Comparison of ENCODE assay signal across 16 cellular contexts in genomic region chr9:124928116-124928515, GRCh38. TPM values are rescaled to one million over a fixed set of nuclear protein-coding genes. Genes with fewer than 3 reads are reported as not detected.
DNase-seq lines count a peak whose midpoint lies in the region; TF ChIP-seq lines count a peak whose summit lies in the region.
"Had no signal": no experiment of that assay in that cellular context is flagged by ENCODE, and none has a peak within 500 bp of the region (broad histone marks: within the 10 kb centered on the region; RNA-seq: fewer than 3 reads in every experiment).

No MANE protein-coding gene starts in this region.

- no peaks in the 10 kb centered on the region for H3K27me3 ChIP-seq in hepatocyte
- H3K27me3 ChIP-seq: BLaER1 had no signal

- no peaks in the 10 kb centered on the region for H3K4me1 ChIP-seq in hepatocyte (ENCODE audit: insufficient read depth)

- DNase-seq in DMS53 (lab: John Stamatoyannopoulos, UW) (peak; percentile 5), DMS53 treated with DMSO at 0.1 percent for 48 hours (lab: John Stamatoyannopoulos, UW; ENCODE audit: unreplicated experiment) (no peak), RPMI7951 (ENCODE audit: low read depth) (peak; percentile 1), globus pallidus (ENCODE audit: low spot score) (peak; percentile 12), hepatocyte (ENCODE audit: low spot score) (no peak), HuH-7.5 (ENCODE audit: low spot score) (no peak)
- DNase-seq: CD4-positive, CD25-positive, alpha-beta regulatory T cell; CD8-positive, alpha-beta T cell; DMS 273 treated with DMSO at 0.1 percent for 48 hours; DND-41; GOT3; H7; HCEC 1CT had no signal

- WGBS in hepatocyte (ENCODE audit: low lambda C conversion rate, missing lambda C conversion rate): 94% methylated on average over 3 of the region's 3 CpGs

- no peaks in the 10 kb centered on the region for H3K9me3 ChIP-seq in hepatocyte (ENCODE audit: low read depth)
- H3K9me3 ChIP-seq: BLaER1 had no signal

- H3K4me3 ChIP-seq in hepatocyte: no peak overlapping the region
- H3K4me3 ChIP-seq: BLaER1 had no signal

- no peak for TF ChIP-seq CTCF in hepatocyte (IDR thresholded peaks at IDR 0.05; ENCODE audit: poor library complexity)

- H4K20me1 ChIP-seq in hepatocyte (ENCODE audit: insufficient read depth, poor library complexity, severe bottlenecking): no peaks in the 10 kb centered on the region
- H4K20me1 ChIP-seq: BLaER1 had no signal

- no peaks in the 10 kb centered on the region for H3K36me3 ChIP-seq in hepatocyte (replicated peaks; ENCODE audit: insufficient read depth, low read depth)

- H3K27ac ChIP-seq in hepatocyte: no peak overlapping the region
- H3K27ac ChIP-seq: 22Rv1, BLaER1, C4-2B had no signal

- H3K4me2 ChIP-seq in hepatocyte: no peak overlapping the region
- H3K4me2 ChIP-seq: BLaER1 had no signal

- H2AFZ ChIP-seq in hepatocyte: no peak overlapping the region

- H3K79me2 ChIP-seq in hepatocyte: no peaks in the 10 kb centered on the region

- no peaks in the 10 kb centered on the region for H3K9me2 ChIP-seq in hepatocyte (replicated peaks; ENCODE audit: insufficient read depth)

RNA-seq across cellular contexts. Expression of gene GOLGA1, which starts 12.8 kb away (rescaled TPM):
- 6.2 and 9.3 TPM in 2 replicates for total RNA-seq in RPMI7951 (2014; rRNA removed; shearing (Covaris generic))
- total RNA-seq in hepatocyte: 12.9 and 15.2 TPM in 2 replicates
- 10.1 and 13.8 TPM in 2 replicates for polyA plus RNA-seq in hepatocyte

Comparison
In these comparisons a context has a peak if more than half of its experiments do, and no peak if none do; other contexts are left out.
1. DNase-seq: peak in DMS53 (single experiment), RPMI7951 (single experiment) and globus pallidus (single experiment); none in DMS53 treated with DMSO at 0.1 percent for 48 hours (single experiment), hepatocyte (single experiment) and HuH-7.5 (single experiment).